ENCODE assay signal across 8 cellular contexts in genomic region chr21:42117229-42118048, GRCh38. TPM values are rescaled to one million over a fixed set of nuclear protein-coding genes. Genes with fewer than 3 reads are reported as not detected.
DNase-seq lines count a peak whose midpoint lies in the region; ATAC-seq, FAIRE-seq and TF ChIP-seq lines count a peak whose summit lies in the region.

No MANE protein-coding gene starts in this region.

- H3K79me2 ChIP-seq in HepG2 (ENCODE audit: insufficient read depth, low read length): no peaks in the 10 kb centered on the region

- H3K27me3 ChIP-seq in HepG2 (ENCODE audit: control insufficient read depth in 1 of 2, insufficient read depth in 2 of 2, low read length in 2 of 2): peaks cover 0 to 26% of the 10 kb centered on the region in 2 experiments; a peak in 4 of 5 replicates

- CTCF ChIA-PET in HepG2 (lab: Yijun Ruan, JAX; ENCODE audit: low intra/inter-chr PET ratio, low total read pairs): interaction anchor here (0.7 to 1.1 kb wide), 2 partner anchors 107 to 301 kb away, joined by 3 to 6 read pairs; partner anchors contain the start of gene ZBTB21

- no peak overlapping the region for H3K9ac ChIP-seq in HepG2 (ENCODE audit: insufficient read depth, low read depth, low read length)

- DNase-seq in D721Med (ENCODE audit: insufficient read length, low spot score): peak; percentile 85
- peak; percentile 74 for DNase-seq in NCI-H345 treated with DMSO at 0.1 percent for 48 hours (lab: John Stamatoyannopoulos, UW; ENCODE audit: unreplicated experiment)
- peak; percentile 64 for DNase-seq in activated CD4-positive, alpha-beta T cell treated with anti-CD3 and anti-CD28 coated beads for 1 hour
- peak; percentile 82 for DNase-seq in cerebellar cortex (ENCODE audit: low spot score)
- peak; percentile 38 for DNase-seq in HepG2 (ENCODE audit: low spot score)
- peak; percentile 62 to 76 (median 71) for DNase-seq in stimulated activated CD4-positive, alpha-beta T cell treated with anti-CD3 and anti-CD28 coated beads, TNF-alpha, amount 100 ng/mL, for 24 hours (ENCODE audit: low read depth in 3 of 3)

- no peak for TF ChIP-seq POLR2A in HepG2 (IDR thresholded peaks at IDR 0.05; ENCODE audit: insufficient read depth in 1 of 2, low read depth in 2 of 2, low read length in 2 of 2)

- peaks cover 61% of the 10 kb centered on the region for H3K4me1 ChIP-seq in HepG2 (ENCODE audit: insufficient read depth, low read length)

- peak; percentile 61 for TF ChIP-seq RAD21 in HepG2 (CRISPR knock-in tag; IDR thresholded peaks at IDR 0.05)

- H3K4me3 ChIP-seq in HepG2 (replicated peaks in 1 of 3; ENCODE audit: insufficient read depth in 1 of 3, low read depth in 2 of 3, low read length in 3 of 3): no peak overlapping the region

- WGBS in HepG2 (ENCODE audit: low lambda C conversion rate): 36% methylated on average over 17 of the region's 18 CpGs

- H3K36me3 ChIP-seq in HepG2 (replicated peaks in 1 of 2; ENCODE audit: control insufficient read depth in 1 of 2, insufficient read depth in 2 of 2, low read length in 2 of 2): no peaks in the 10 kb centered on the region

- H4K20me1 ChIP-seq in HepG2 (ENCODE audit: insufficient read depth, low read length): no peaks in the 10 kb centered on the region

- no peaks in the 10 kb centered on the region for H3K9me3 ChIP-seq in HepG2 (ENCODE audit: low read length)

- no peak for TF ChIP-seq EP300 in HepG2 (IDR thresholded peaks at IDR 0.05; ENCODE audit: low read depth in 2 of 2, low read length in 2 of 2)
- TF ChIP-seq EP300 in HepG2 (CRISPR knock-in tag; IDR thresholded peaks at IDR 0.05; ENCODE audit: borderline replicate concordance): no peak

- no TSS peak for BruUV-seq in HepG2 (replicated peaks; lab: Mats Ljungman, UMichigan)

- H3K4me2 ChIP-seq in HepG2 (ENCODE audit: low read depth, low read length): no peak overlapping the region

- H2AFZ ChIP-seq in HepG2 (ENCODE audit: low read length): no peak overlapping the region

- in situ Hi-C loops in HepG2 (cut with HindIII; ENCODE audit: extremely low pct_ligation_motif_present, low pct_unique_long_range_greater_than_20kb): loop anchor here (10.0 to 25.0 kb wide), 2 partner anchors 163 to 505 kb away; partner anchors contain the start of gene C2CD2

- ATAC-seq in HG02678 (IDR thresholded peaks at IDR 0.05; ENCODE audit: unreplicated experiment): peak; percentile 57
- peak; percentile 69 for ATAC-seq in HepG2
- no peak for ATAC-seq in HG03571 (IDR thresholded peaks at IDR 0.05; ENCODE audit: unreplicated experiment)

- FAIRE-seq in D721Med (lab: Jason Lieb, UNC) (no peak), HepG2 (lab: Jason Lieb, UNC) (peak; percentile 78)

- H3K27ac ChIP-seq in HepG2 (ENCODE audit: extremely low read length, insufficient read depth, low read length): no peak overlapping the region

- TF ChIP-seq CTCF in D721Med (IDR thresholded peaks at IDR 0.05; ENCODE audit: insufficient read depth, missing control alignments): peak; percentile 91
- TF ChIP-seq CTCF in HepG2 (CRISPR knock-in tag; IDR thresholded peaks at IDR 0.05): peak; percentile 87

- POLR2A ChIA-PET in HepG2 (lab: Yijun Ruan, JAX): no interaction called here

- intact Hi-C loops in HepG2 (cut with micrococcal nuclease; ENCODE audit: unreplicated experiment): loop anchor here (2.0 to 10.0 kb wide), 2 partner anchors 301 to 503 kb away; no protein-coding TSS in a partner anchor

TF ChIP-seq in HepG2, 621 proteins besides CTCF, POLR2A, EP300 and RAD21:
- TF ChIP-seq TEAD3 (CRISPR knock-in tag; optimal IDR thresholded peaks at IDR 0.05; ENCODE audit: borderline replicate concordance) (peak; percentile 45), ZNF672 (CRISPR knock-in tag; IDR thresholded peaks at IDR 0.05) (no peak), FOSL2 (CRISPR knock-in tag; IDR thresholded peaks at IDR 0.05) (0 out of 2 replicates have a peak, but pooled peaks have one; percentile 14), SMC3 (IDR thresholded peaks at IDR 0.05; ENCODE audit: low read length) (peak; percentile 72), ZNF749 (CRISPR knock-in tag; IDR thresholded peaks at IDR 0.05; ENCODE audit: borderline replicate concordance) (no peak), BCL3 (CRISPR knock-in tag; IDR thresholded peaks at IDR 0.05) (no peak), ZNF557 (CRISPR knock-in tag; IDR thresholded peaks at IDR 0.05) (no peak), STAG1 (CRISPR knock-in tag; IDR thresholded peaks at IDR 0.05) (peak; percentile 82), XRCC5 (optimal IDR thresholded peaks at IDR 0.05; ENCODE audit: low read length) (peak; percentile 42)

RNA-seq across cellular contexts. Expression of gene UMODL1, which starts 46.3 kb away (rescaled TPM):
- not detected in 2 replicates for total RNA-seq in HepG2 (2016; rRNA removed; fragmentation: Illumina TruSeq; extraction: Trizol)
- not detected in 2 replicates for total RNA-seq in HepG2 (2016; cell fraction: cytosol; rRNA removed; fragmentation: Illumina TruSeq; extraction: Trizol; ENCODE audit: low read depth)
- not detected in 2 replicates for total RNA-seq in HepG2 (2016; cell fraction: insoluble cytoplasmic fraction; rRNA removed; fragmentation: Illumina TruSeq; extraction: Trizol)
- total RNA-seq in HepG2 (2016; cell fraction: membrane; rRNA removed; fragmentation: Illumina TruSeq; extraction: Trizol): not detected in 2 replicates
- total RNA-seq in HepG2 (2016; cell fraction: nucleus; rRNA removed; fragmentation: Illumina TruSeq; extraction: Trizol): not detected in 2 replicates
- not detected in 2 replicates for polyA plus RNA-seq in HepG2 (2011; rRNA removed)
- not detected in 2 replicates for polyA plus RNA-seq in HepG2 (2011; cell fraction: cytosol; rRNA removed)
- not detected in 2 replicates for polyA plus RNA-seq in HepG2 (2011; cell fraction: nucleus; rRNA removed)
- polyA plus RNA-seq in HepG2 (2012): not detected in 2 replicates
- polyA plus RNA-seq in HepG2 (2016; cell fraction: cytosol; fragmentation: Illumina TruSeq; extraction: Trizol; ENCODE audit: low read depth): not detected in 2 replicates
- not detected in 2 replicates for polyA plus RNA-seq in HepG2 (2016; cell fraction: insoluble cytoplasmic fraction; fragmentation: Illumina TruSeq; extraction: Trizol; ENCODE audit: low read depth)
- polyA plus RNA-seq in HepG2 (2016; cell fraction: membrane; fragmentation: Illumina TruSeq; extraction: Trizol; ENCODE audit: low read depth): not detected in 2 replicates
- not detected in 2 replicates for polyA plus RNA-seq in HepG2 (2016; cell fraction: nucleus; fragmentation: Illumina TruSeq; extraction: Trizol; ENCODE audit: insufficient read depth, low read depth)
- not detected in 2 replicates for polyA minus RNA-seq in HepG2 (2011; rRNA and poly(A)+ RNA removed; ENCODE audit: low replicate concordance)
- polyA minus RNA-seq in HepG2 (2011; cell fraction: cytosol; rRNA and poly(A)+ RNA removed): not detected in 2 replicates
- polyA minus RNA-seq in HepG2 (2011; cell fraction: nucleus; rRNA and poly(A)+ RNA removed): not detected in 2 replicates
